ENCODE assay signal across 18 cellular contexts in the genomic region with DNA sequence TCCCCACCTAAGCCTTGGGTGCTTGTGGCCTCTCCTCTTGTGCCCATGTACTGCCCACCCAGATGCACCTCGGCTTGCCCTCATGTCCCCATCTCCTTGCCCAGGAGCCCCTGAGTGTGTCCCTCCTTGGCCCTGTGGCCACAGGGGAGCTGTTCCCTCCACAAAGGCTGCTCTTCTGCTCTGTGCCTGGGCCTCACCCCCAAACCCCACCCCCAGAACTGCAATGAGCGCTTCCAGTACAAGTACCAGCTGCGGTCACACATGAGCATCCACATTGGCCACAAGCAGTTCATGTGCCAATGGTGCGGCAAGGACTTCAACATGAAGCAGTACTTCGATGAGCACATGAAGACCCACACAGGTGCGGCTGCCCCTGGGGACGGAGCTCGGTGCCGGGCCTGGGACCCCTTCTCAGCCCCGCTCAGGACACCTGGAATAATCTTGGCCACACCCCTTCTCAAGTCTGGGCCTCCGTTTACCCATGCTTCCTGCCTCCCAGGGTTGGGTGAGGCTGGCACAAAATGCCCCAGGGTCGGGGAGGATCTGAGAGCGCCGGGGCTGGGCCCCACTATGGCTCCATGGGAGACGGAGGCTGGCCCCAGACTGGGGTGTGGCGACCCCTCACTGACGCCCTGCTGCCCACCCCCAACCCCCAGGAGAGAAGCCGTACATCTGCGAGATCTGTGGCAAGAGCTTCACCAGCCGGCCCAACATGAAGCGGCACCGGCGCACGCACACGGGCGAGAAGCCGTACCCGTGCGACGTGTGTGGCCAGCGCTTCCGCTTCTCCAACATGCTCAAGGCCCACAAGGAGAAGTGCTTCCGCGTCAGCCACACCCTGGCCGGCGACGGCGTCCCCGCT. TPM values are rescaled to one million over a fixed set of nuclear protein-coding genes. Genes with fewer than 3 reads are reported as not detected.
DNase-seq lines count a peak whose midpoint lies in the region; ATAC-seq and TF ChIP-seq lines count a peak whose summit lies in the region.
"Had no signal": no experiment of that assay in that cellular context is flagged by ENCODE, and none has a peak within 500 bp of the region (broad histone marks: within the 10 kb centered on the region; RNA-seq: fewer than 3 reads in every experiment).

No MANE protein-coding gene starts in this region.

- H3K9me3 ChIP-seq in left ventricle myocardium inferior (replicated peaks) (no peaks in the 10 kb centered on the region), IMR-90 (ENCODE audit: control insufficient read depth, insufficient read depth, low read length) (no peaks in the 10 kb centered on the region; the same call in 1 of the 2 replicates)
- H3K9me3 ChIP-seq: MG63 had no signal

- in situ Hi-C loops in IMR-90 (cut with MboI; ENCODE audit: low sequenced_read_pairs) = no loop called here

- H2AFZ ChIP-seq in IMR-90 (replicated peaks; ENCODE audit: low read length, poor library complexity) = peak overlapping the region; percentile 41

- no peak overlapping the region for H2BK20ac ChIP-seq in IMR-90 (ENCODE audit: low read depth, low read length)

- H3K23ac ChIP-seq in IMR-90 (ENCODE audit: low read depth, low read length) = no peak overlapping the region

- H3K56ac ChIP-seq in IMR-90 (ENCODE audit: extremely low read depth, insufficient read depth, low read length) = no peak overlapping the region

- no peak overlapping the region for H4K8ac ChIP-seq in IMR-90 (ENCODE audit: low read depth in 2 of 2, low read length in 2 of 2)

- dilution Hi-C loops in IMR-90 (cut with HindIII; ENCODE audit: low sequenced_read_pairs, unreplicated experiment) = no loop called here

- no peak overlapping the region for H3K18ac ChIP-seq in IMR-90 (ENCODE audit: low read depth, low read length)

- H3K4me3 ChIP-seq in left ventricle myocardium inferior = no peak overlapping the region
- H3K4me3 ChIP-seq in IMR-90 (ENCODE audit: insufficient read depth, low read depth, low read length) = no peak overlapping the region
- H3K4me3 ChIP-seq: MG63 had no signal

- H2BK120ac ChIP-seq in IMR-90 (ENCODE audit: low read depth, low read length) = no peak overlapping the region

- intact Hi-C loops in left ventricle myocardium superior (cut with micrococcal nuclease) = no loop called here
- intact Hi-C loops in left ventricle myocardium inferior (cut with micrococcal nuclease) = no loop called here
- intact Hi-C loops in IMR-90 (cut with micrococcal nuclease) = no loop called here

- no peak for TF ChIP-seq RAD21 in IMR-90 (IDR thresholded peaks at IDR 0.05; ENCODE audit: low read length)

- H3K9me1 ChIP-seq in IMR-90 (ENCODE audit: insufficient read depth, low read length) = peaks cover 14% of the 10 kb centered on the region

- peaks cover 0 to 17% of the 10 kb centered on the region in 2 experiments; a peak in 2 of 4 replicates for H3K79me1 ChIP-seq in IMR-90 (ENCODE audit: low read depth in 1 of 2, low read length in 2 of 2)

- CTCF ChIA-PET in IMR-90 (lab: Yijun Ruan, JAX) = no interaction called here

- WGBS in IMR-90 (ENCODE audit: extremely low coverage in 2 of 2, insufficient read length in 1 of 2), 2 experiments = 88% methylated on average over 15 of the region's 39 CpGs; no CpG with 5 or more reads in 1 of the 2 experiments

- H3K27ac ChIP-seq in left ventricle myocardium inferior (replicated peaks) (no peak overlapping the region), IMR-90 (ENCODE audit: insufficient read depth, low read length) (no peak overlapping the region), foreskin keratinocyte (no peak overlapping the region)

- no peak for TF ChIP-seq POLR2A in IMR-90 (IDR thresholded peaks at IDR 0.05; ENCODE audit: low read depth, low read length)

- ATAC-seq in left ventricle myocardium superior (no peak), IMR-90 (ENCODE audit: low read depth) (no peak), HG03520 (IDR thresholded peaks at IDR 0.05; ENCODE audit: unreplicated experiment) (no peak), foreskin keratinocyte (no peak)

- H2BK15ac ChIP-seq in IMR-90 (ENCODE audit: low read depth, low read length) = no peak overlapping the region

- H2AK9ac ChIP-seq in IMR-90 (replicated peaks; ENCODE audit: low read depth, low read length, poor library complexity) = no peak overlapping the region

- H3K36me3 ChIP-seq in left ventricle myocardium inferior (peaks cover 6% of the 10 kb centered on the region), IMR-90 (ENCODE audit: control insufficient read depth, insufficient read depth, low read length) (peaks cover 16% of the 10 kb centered on the region; the same call in 1 of the 2 replicates)

- no peak overlapping the region for H4K5ac ChIP-seq in IMR-90 (ENCODE audit: low read depth, low read length)

- H4K91ac ChIP-seq in IMR-90 (ENCODE audit: insufficient read depth, low read depth, low read length) = no peak overlapping the region

- no peak overlapping the region for H2AK5ac ChIP-seq in IMR-90 (ENCODE audit: low read depth, low read length)

- no peak overlapping the region for H3K14ac ChIP-seq in IMR-90 (replicated peaks; ENCODE audit: low read depth, low read length)

- no TSS peak for BruUV-seq in IMR-90 (replicated peaks; lab: Mats Ljungman, UMichigan)

- POLR2A ChIA-PET in IMR-90 (lab: Charles Lee; ENCODE audit: unreplicated experiment) = no interaction called here

- no peak overlapping the region for H3K9ac ChIP-seq in IMR-90 (ENCODE audit: low read depth, low read length)

- H3K4ac ChIP-seq in IMR-90 (ENCODE audit: low read depth, low read length) = no peak overlapping the region

- H4K20me1 ChIP-seq in IMR-90 (ENCODE audit: insufficient read depth, low read length) = peaks cover 18% of the 10 kb centered on the region

- TF ChIP-seq CTCF in left ventricle myocardium inferior (IDR thresholded peaks at IDR 0.05; ENCODE audit: borderline replicate concordance) = no peak
- no peak for TF ChIP-seq CTCF in IMR-90 (conservative IDR thresholded peaks at IDR 0.05; ENCODE audit: low read depth, low read length)
- no peak for TF ChIP-seq CTCF in foreskin keratinocyte (conservative IDR thresholded peaks at IDR 0.05)

- no peak overlapping the region for H3K4me2 ChIP-seq in IMR-90 (ENCODE audit: low read depth, low read length)

- H3K27me3 ChIP-seq in left ventricle myocardium inferior (ENCODE audit: low read depth) (no peaks in the 10 kb centered on the region), IMR-90 (ENCODE audit: control insufficient read depth, insufficient read depth, low read length) (no peaks in the 10 kb centered on the region), foreskin keratinocyte (no peaks in the 10 kb centered on the region)
- H3K27me3 ChIP-seq: MG63 had no signal

- H3K4me1 ChIP-seq in left ventricle myocardium inferior (peaks cover 69% of the 10 kb centered on the region), IMR-90 (ENCODE audit: control insufficient read depth, insufficient read depth, low read length) (peaks cover 6% of the 10 kb centered on the region; the same call in 1 of the 2 replicates), foreskin keratinocyte (no peaks in the 10 kb centered on the region)

- DNase-seq in left ventricle myocardium superior (peak; percentile 37), left ventricle myocardium inferior (no peak), IMR-90 (no peak), islet precursor cell (peak; percentile 44), GDM1 (lab: John Stamatoyannopoulos, UW) (no peak), foreskin keratinocyte (no peak), GM19238 (ENCODE audit: insufficient read length, low spot score) (no peak)
- DNase-seq: erythroblast; GF-D8; MG63; NCI-H187 treated with DMSO at 0.1 percent for 48 hours; NCI-H510A; stimulated activated naive CD4-positive, alpha-beta T cell had no signal

- no peak overlapping the region for H2BK5ac ChIP-seq in IMR-90 (ENCODE audit: low read depth, low read length, poor library complexity, severe bottlenecking)

TF ChIP-seq in IMR-90, 13 proteins besides CTCF, POLR2A, EP300 and RAD21 (continues in another document):
- TF ChIP-seq MAFK (IDR thresholded peaks at IDR 0.05; ENCODE audit: low read depth, low read length) = no peak
- TF ChIP-seq, protein P1, sequence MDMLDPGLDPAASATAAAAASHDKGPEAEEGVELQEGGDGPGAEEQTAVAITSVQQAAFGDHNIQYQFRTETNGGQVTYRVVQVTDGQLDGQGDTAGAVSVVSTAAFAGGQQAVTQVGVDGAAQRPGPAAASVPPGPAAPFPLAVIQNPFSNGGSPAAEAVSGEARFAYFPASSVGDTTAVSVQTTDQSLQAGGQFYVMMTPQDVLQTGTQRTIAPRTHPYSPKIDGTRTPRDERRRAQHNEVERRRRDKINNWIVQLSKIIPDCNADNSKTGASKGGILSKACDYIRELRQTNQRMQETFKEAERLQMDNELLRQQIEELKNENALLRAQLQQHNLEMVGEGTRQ (IDR thresholded peaks at IDR 0.05; ENCODE audit: low read depth, low read length) = no peak
- TF ChIP-seq SMC3 (IDR thresholded peaks at IDR 0.05; ENCODE audit: low read depth, low read length) = no peak
- no peak for TF ChIP-seq NFE2L2 (IDR thresholded peaks at IDR 0.05; ENCODE audit: low read depth, low read length)
- no peak for TF ChIP-seq MAZ (IDR thresholded peaks at IDR 0.05; ENCODE audit: borderline replicate concordance, low read depth, low read length)
- no peak for TF ChIP-seq MXI1 (IDR thresholded peaks at IDR 0.05; ENCODE audit: borderline replicate concordance, low read depth, low read length)
- no peak for TF ChIP-seq FOS (IDR thresholded peaks at IDR 0.05; ENCODE audit: low read depth, low read length)
- TF ChIP-seq RFX5 (IDR thresholded peaks at IDR 0.05; ENCODE audit: low read depth, low read length) = no peak

RNA-seq across cellular contexts. Expression of a gene that starts 10.3 kb away (rescaled TPM):
- 90.5 TPM for total RNA-seq in left ventricle myocardium superior
- 118 TPM for total RNA-seq in left ventricle myocardium inferior
- 9.7 and 10.9 TPM in 2 replicates for total RNA-seq in IMR-90 (2012; rRNA removed)
- polyA plus RNA-seq in IMR-90 (2012; rRNA removed) = 16.8 and 17.3 TPM in 2 replicates
- polyA plus RNA-seq in IMR-90 (2012; cell fraction: cytosol; rRNA removed) = 7.1 and 19.6 TPM in 2 replicates
- 23.6 and 53.1 TPM in 2 replicates for polyA plus RNA-seq in IMR-90 (2012; cell fraction: nucleus; rRNA removed; ENCODE audit: low replicate concordance)
- 7.7 and 8.7 TPM in 2 replicates for total RNA-seq in foreskin keratinocyte
- polyA plus RNA-seq in foreskin keratinocyte = 5.3 and 6.1 TPM in 2 replicates

RNA-seq across cellular contexts. Expression of a gene that starts 21.5 kb away (rescaled TPM):
- total RNA-seq in left ventricle myocardium superior = 0.12 TPM
- total RNA-seq in left ventricle myocardium inferior = 0.22 TPM
- not detected in 2 replicates for total RNA-seq in IMR-90 (2012; rRNA removed)
- not detected in 2 replicates for polyA plus RNA-seq in IMR-90 (2012; rRNA removed)
- not detected in 2 replicates for polyA plus RNA-seq in IMR-90 (2012; cell fraction: cytosol; rRNA removed)
- polyA plus RNA-seq in IMR-90 (2012; cell fraction: nucleus; rRNA removed; ENCODE audit: low replicate concordance) = not detected in 2 replicates
- total RNA-seq in foreskin keratinocyte = not detected in 2 replicates
- not detected in 2 replicates for polyA plus RNA-seq in foreskin keratinocyte
- total RNA-seq: aorta, ureter had no signal
- polyA plus RNA-seq: AG04450 had no signal

RNA-seq across cellular contexts. Expression of a gene that starts 38.8 kb away (rescaled TPM):
- total RNA-seq in left ventricle myocardium superior (463 TPM), left ventricle myocardium inferior (552 TPM), IMR-90 (2012; rRNA removed) (not detected in 2 replicates), foreskin keratinocyte (not detected in 2 replicates)
- polyA plus RNA-seq in IMR-90 (2012; rRNA removed) (not detected in 2 replicates), foreskin keratinocyte (not detected in 2 replicates)
- not detected in 2 replicates for polyA plus RNA-seq in IMR-90 (2012; cell fraction: cytosol; rRNA removed)
- not detected in 2 replicates for polyA plus RNA-seq in IMR-90 (2012; cell fraction: nucleus; rRNA removed; ENCODE audit: low replicate concordance)
- total RNA-seq: aorta, omental fat pad had no signal
- polyA plus RNA-seq: AG04450 had no signal

Comparison
In these comparisons a context has a peak if more than half of its experiments do, and no peak if none do; other contexts are left out.
1. DNase-seq: peak in left ventricle myocardium superior (single experiment) and islet precursor cell (single experiment); none in left ventricle myocardium inferior (single experiment), IMR-90 (single experiment), GDM1 (single experiment), foreskin keratinocyte (0 of 2) and GM19238 (single experiment).
2. RNA of a gene that starts 38.8 kb away (total RNA-seq): 552 TPM in left ventricle myocardium inferior (single experiment) and 463 TPM in left ventricle myocardium superior (single experiment); not detected in IMR-90 and not detected in foreskin keratinocyte; every median in the first group is over 100 times any median in the second.